In the genomic region with DNA sequence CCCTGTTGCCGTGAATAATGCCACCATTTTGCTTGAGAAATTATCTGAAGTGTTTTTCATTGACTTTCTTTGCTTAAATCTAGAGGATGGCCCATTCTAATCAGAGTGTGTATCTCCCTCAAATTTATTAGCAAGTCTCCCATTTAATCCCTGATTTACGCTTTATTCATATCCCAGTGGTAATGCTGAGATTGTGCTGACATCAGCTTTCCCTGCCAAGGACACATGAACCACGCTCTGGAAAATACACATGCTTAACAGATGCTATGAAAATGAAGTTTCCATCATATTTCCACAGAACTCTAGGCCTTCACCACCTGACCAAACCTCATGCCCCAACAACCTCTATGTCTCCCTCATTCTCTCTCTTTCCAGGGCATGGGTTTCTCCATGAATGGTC, we compare ENCODE assay signal across 11 cellular contexts.
"Had no signal": no experiment of that assay in that cellular context is flagged by ENCODE, and none has a peak within 500 bp of the region (broad histone marks: within the 10 kb centered on the region; RNA-seq: fewer than 3 reads in every experiment).

No MANE protein-coding gene starts in this region.

- H3K9ac ChIP-seq: GM23248 had no signal

- H3K27ac ChIP-seq: GM23248 had no signal

- H2AFZ ChIP-seq: GM23248, GM23338 had no signal

- FAIRE-seq: H1, H54 had no signal

- H3K4me3 ChIP-seq: GM23248, GM23338, HAP-1 had no signal

- H3K9me3 ChIP-seq: HAP-1 had no signal

- ATAC-seq: GM23338, HCT116 had no signal

- H3K36me3 ChIP-seq: HAP-1 had no signal

- DNase-seq: GM23248, GOT3, H7, H9, HCEC 1CT, HFFc6 had no signal

- H3K4me2 ChIP-seq: GM23338 had no signal
